8 cellular contexts compared by ENCODE assay signal in genomic region chrX:153818571-153819397, GRCh38. TPM values are rescaled to one million over a fixed set of nuclear protein-coding genes. Genes with fewer than 3 reads are reported as not detected.
DNase-seq lines count a peak whose midpoint lies in the region; ATAC-seq and TF ChIP-seq lines count a peak whose summit lies in the region.

No MANE protein-coding gene starts in this region.

- H3K4me1 Mint-ChIP-seq in chondrocyte (ENCODE audit: low read depth) = peaks cover 5% of the 10 kb centered on the region

- peak; percentile 81 to 87 for ATAC-seq in lower lobe of right lung

- H3K27me3 ChIP-seq in AG04450 (ENCODE audit: control insufficient read depth, insufficient read depth, low read length) = peaks cover 2% of the 10 kb centered on the region
- no peaks in the 10 kb centered on the region for H3K27me3 ChIP-seq in lower lobe of right lung (ENCODE audit: low read depth)

- CTCF ChIA-PET in AG04450 (lab: Charles Lee) (interaction anchor here (1.0 kb wide), 1 partner anchor 104 kb away, joined by 4 read pairs; no protein-coding TSS in a partner anchor), HEK293T (lab: Yijun Ruan, JAX) (interaction anchor here (0.6 to 2.3 kb wide), 2 partner anchors 128 to 284 kb away, joined by 3 to 10 read pairs; no protein-coding TSS in a partner anchor)

- TF ChIP-seq CTCF in AG04450 (IDR thresholded peaks at IDR 0.05; ENCODE audit: low read depth, low read length) (no peak), VCaP (conservative IDR thresholded peaks at IDR 0.05) (no peak), chondrocyte (IDR thresholded peaks at IDR 0.05) (no peak), lower lobe of right lung (IDR thresholded peaks at IDR 0.05) (no peak)

- H3K36me3 Mint-ChIP-seq in chondrocyte (ENCODE audit: low read depth) = no peaks in the 10 kb centered on the region

- H3K27ac ChIP-seq in AG04450 (ENCODE audit: low read depth, low read length) (no peak overlapping the region), VCaP (peak overlapping the region; percentile 71), lower lobe of right lung (no peak overlapping the region)

- no peaks in the 10 kb centered on the region for H3K9me3 ChIP-seq in AG04450 (ENCODE audit: control insufficient read depth, insufficient read depth, low read length)
- H3K9me3 ChIP-seq in lower lobe of right lung = no peaks in the 10 kb centered on the region

- H3K27ac Mint-ChIP-seq in chondrocyte (ENCODE audit: unreplicated experiment) = peak overlapping the region; percentile 8

- POLR2A ChIA-PET in AG04450 (lab: Yijun Ruan, JAX) (no interaction called here), HEK293T (lab: Yijun Ruan, JAX) (interaction anchor here (0.8 to 1.4 kb wide), 4 partner anchors 9 to 116 kb away, joined by 3 to 4 read pairs (median 3); partner anchors contain the start of genes IDH3G, NAA10 and SSR4)

- DNase-seq in AG04450 (ENCODE audit: low read depth, low spot score) (no peak), HEK293T (ENCODE audit: extremely low spot score) (peak; percentile 82), chondrocyte (ENCODE audit: low spot score) (peak; percentile 83), lower lobe of right lung (peak; percentile 54), SIG-M5 treated with dmso at 0.1 percent for 504 hours (lab: John Stamatoyannopoulos, UW; ENCODE audit: unreplicated experiment) (no peak), HT-29 (ENCODE audit: low spot score) (no peak)
- peak in 5 of 6 experiments; percentile 25 to 45 (median 31) for DNase-seq in stimulated activated naive CD4-positive, alpha-beta T cell (lab: John Stamatoyannopoulos, UW)

- no peaks in the 10 kb centered on the region for H3K4me1 ChIP-seq in lower lobe of right lung

- H3K9me3 Mint-ChIP-seq in chondrocyte (ENCODE audit: low read depth) = peaks cover 3% of the 10 kb centered on the region

- H3K4me3 ChIP-seq in AG04450 (ENCODE audit: low read depth, low read length) = peak overlapping the region; percentile 45
- peak overlapping the region; percentile 51 for H3K4me3 ChIP-seq in lower lobe of right lung

- no peaks in the 10 kb centered on the region for H3K36me3 ChIP-seq in lower lobe of right lung

- intact Hi-C loops in lower lobe of right lung (cut with DNase I) = no loop called here

- H3K4me3 Mint-ChIP-seq in chondrocyte (ENCODE audit: unreplicated experiment) = peak overlapping the region; percentile 59

- no peaks in the 10 kb centered on the region for H3K27me3 Mint-ChIP-seq in chondrocyte (ENCODE audit: low read depth)

TF ChIP-seq in HEK293T, 16 proteins besides CTCF, POLR2A, EP300 and RAD21:
- TF ChIP-seq FOXA1 (IDR thresholded peaks at IDR 0.05) (no peak), TARDBP (IDR thresholded peaks at IDR 0.05) (no peak), PKNOX1 (IDR thresholded peaks at IDR 0.05) (no peak), L3MBTL2 (conservative IDR thresholded peaks at IDR 0.05) (no peak; the same call in 1 of the 2 replicates), ELF4 (IDR thresholded peaks at IDR 0.05) (no peak), FOXK2 (IDR thresholded peaks at IDR 0.05) (no peak), LEF1 (IDR thresholded peaks at IDR 0.05; ENCODE audit: borderline replicate concordance) (no peak), ARNT (IDR thresholded peaks at IDR 0.05) (no peak), NFRKB (IDR thresholded peaks at IDR 0.05) (no peak), CTBP1 (IDR thresholded peaks at IDR 0.05; ENCODE audit: borderline replicate concordance) (no peak), SP1 (IDR thresholded peaks at IDR 0.05) (no peak), SUZ12 (IDR thresholded peaks at IDR 0.05) (no peak), FOXM1 (IDR thresholded peaks at IDR 0.05; ENCODE audit: borderline replicate concordance) (no peak)

RNA-seq across cellular contexts. Expression of gene PDZD4, which starts 11.6 kb away (rescaled TPM):
- 0.04 and 0.29 TPM in 2 replicates for polyA plus RNA-seq in AG04450 (2011; rRNA removed)
- 0.18 and 0.30 TPM in 2 replicates for polyA minus RNA-seq in AG04450 (2011; rRNA and poly(A)+ RNA removed)
- total RNA-seq in chondrocyte (24.8 to 27.2 TPM (median 25.4 TPM) in 3 replicates), lower lobe of right lung (8.5 TPM)
- total RNA-seq in HT-29 (2014; rRNA removed; shearing (Covaris generic)) = 0.33 TPM in 1 of 2 replicates, not detected in the other

RNA-seq across cellular contexts. Expression of gene SSR4, which starts 24.3 kb away (rescaled TPM):
- polyA plus RNA-seq in AG04450 (2011; rRNA removed) = 277 and 363 TPM in 2 replicates
- 101 and 131 TPM in 2 replicates for polyA minus RNA-seq in AG04450 (2011; rRNA and poly(A)+ RNA removed)
- total RNA-seq in chondrocyte (245 to 356 TPM (median 257 TPM) in 3 replicates), lower lobe of right lung (210 TPM)
- total RNA-seq in HT-29 (2014; rRNA removed; shearing (Covaris generic)) = 496 and 561 TPM in 2 replicates

RNA-seq across cellular contexts. Expression of gene IDH3G, which starts 24.6 kb away (rescaled TPM):
- 42.8 and 60.7 TPM in 2 replicates for polyA plus RNA-seq in AG04450 (2011; rRNA removed)
- polyA minus RNA-seq in AG04450 (2011; rRNA and poly(A)+ RNA removed) = 94.9 and 130 TPM in 2 replicates
- 42.8 to 49.6 TPM (median 46.9 TPM) in 3 replicates for total RNA-seq in chondrocyte
- total RNA-seq in lower lobe of right lung = 50.1 TPM
- 173 and 197 TPM in 2 replicates for total RNA-seq in HT-29 (2014; rRNA removed; shearing (Covaris generic))

RNA-seq across cellular contexts. Expression of gene SRPK3, which starts 37.9 kb away (rescaled TPM):
- polyA plus RNA-seq in AG04450 (2011; rRNA removed) = 0.27 and 0.51 TPM in 2 replicates
- 0.32 TPM in 1 of 2 replicates, not detected in the other for polyA minus RNA-seq in AG04450 (2011; rRNA and poly(A)+ RNA removed)
- total RNA-seq in chondrocyte (0.18 to 0.50 TPM in 2 of 3 replicates, not detected in the other), lower lobe of right lung (not detected)
- total RNA-seq in HT-29 (2014; rRNA removed; shearing (Covaris generic)) = 1.1 and 5.6 TPM in 2 replicates

RNA-seq across cellular contexts. Expression of gene PLXNB3, which starts 54.7 kb away (rescaled TPM):
- 4.6 and 5.5 TPM in 2 replicates for polyA plus RNA-seq in AG04450 (2011; rRNA removed)
- polyA minus RNA-seq in AG04450 (2011; rRNA and poly(A)+ RNA removed) = 4.8 and 6.8 TPM in 2 replicates
- 8.5 to 36.3 TPM (median 34.8 TPM) in 3 replicates for total RNA-seq in chondrocyte
- 4.6 TPM for total RNA-seq in lower lobe of right lung
- 7.0 and 10.3 TPM in 2 replicates for total RNA-seq in HT-29 (2014; rRNA removed; shearing (Covaris generic))

Comparison
In these comparisons a context has a peak if more than half of its experiments do, and no peak if none do; other contexts are left out.
1. DNase-seq: peak in HEK293T (single experiment), chondrocyte (single experiment), lower lobe of right lung (single experiment) and stimulated activated naive CD4-positive, alpha-beta T cell (5 of 6); none in AG04450 (single experiment), SIG-M5 treated with dmso at 0.1 percent for 504 hours (single experiment) and HT-29 (single experiment).